22 cellular contexts compared by ENCODE assay signal in the genomic region with DNA sequence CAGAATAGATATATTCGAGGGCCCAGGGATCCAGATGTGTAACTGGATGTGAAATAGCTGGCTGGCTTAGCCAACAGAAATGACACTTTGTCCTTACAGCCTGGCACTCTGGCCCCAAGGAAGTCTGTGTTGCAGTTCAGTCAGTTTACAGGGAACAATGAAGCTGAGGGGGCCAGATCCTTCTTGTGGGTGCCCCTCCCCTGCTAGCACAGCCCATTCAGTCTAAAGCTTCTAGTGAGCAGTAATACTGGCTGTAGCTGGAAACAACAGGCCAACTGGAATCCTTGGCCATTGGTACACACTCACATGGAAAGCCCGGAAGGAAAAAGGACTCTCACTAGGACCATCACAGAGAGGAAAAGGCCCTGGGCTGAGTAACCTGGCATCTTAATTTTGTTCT. TPM values are rescaled to one million over a fixed set of nuclear protein-coding genes. Genes with fewer than 3 reads are reported as not detected.
"Had no signal": no experiment of that assay in that cellular context is flagged by ENCODE, and none has a peak within 500 bp of the region (broad histone marks: within the 10 kb centered on the region; RNA-seq: fewer than 3 reads in every experiment).

No MANE protein-coding gene starts in this region.

- H3K27me3 ChIP-seq: foreskin keratinocyte, upper lobe of right lung had no signal

- H3K27ac ChIP-seq: foreskin keratinocyte, skin epidermis, upper lobe of right lung had no signal

- H3K4me1 Mint-ChIP-seq: memory B cell had no signal

- H3K4me3 ChIP-seq: mucosa of descending colon, skin epidermis, upper lobe of right lung had no signal

- H3K36me3 ChIP-seq: upper lobe of right lung had no signal

- DNase-seq: activated CD4-positive, alpha-beta T cell treated with anti-CD3 and anti-CD28 coated beads for 4 hours; effector memory CD8-positive, alpha-beta T cell; foreskin keratinocyte; glutamatergic neuron; kidney glomerular epithelial cell; left ventricle myocardium superior; mucosa of descending colon; naive thymus-derived CD8-positive, alpha-beta T cell; occipital lobe; right cardiac atrium; stimulated activated CD4-positive, alpha-beta T cell treated with anti-CD3 and anti-CD28 coated beads, Interleukin-4, amount 100 ng/mL, for 4 hours; stimulated activated CD8-positive, alpha-beta memory T cell treated with anti-CD3 and anti-CD28 coated beads, Interleukin-4, amount 100 ng/mL, for 48 hours; stimulated activated naive CD8-positive, alpha-beta T cell treated with anti-CD3 and anti-CD28 coated beads, Interleukin-15, Interleukin-2, amounts not matched to agents 100 U/mL and 50 U/mL, for 24 hours; upper lobe of right lung had no signal

- H3K4me1 ChIP-seq: foreskin keratinocyte, upper lobe of right lung had no signal

- H3K36me3 Mint-ChIP-seq: naive thymus-derived CD8-positive, alpha-beta T cell had no signal

- H3K9me3 Mint-ChIP-seq: dendritic cell treated with granulocyte-macrophage colony-stimulating factor and Interleukin-4, amounts not matched to agents 40 ng/mL and 50 ng/mL, for 4 days; effector memory CD8-positive, alpha-beta T cell had no signal

- H3K4me3 Mint-ChIP-seq: dendritic cell treated with granulocyte-macrophage colony-stimulating factor and Interleukin-4, amounts not matched to agents 40 ng/mL and 50 ng/mL, for 4 days; memory B cell had no signal

- H3K9me3 ChIP-seq: mucosa of descending colon, upper lobe of right lung had no signal

- H3K27me3 Mint-ChIP-seq: dendritic cell treated with granulocyte-macrophage colony-stimulating factor and Interleukin-4, amounts not matched to agents 40 ng/mL and 50 ng/mL, for 4 days; effector memory CD8-positive, alpha-beta T cell; memory B cell; naive thymus-derived CD8-positive, alpha-beta T cell; progenitor cell of endocrine pancreas had no signal

- H3K27ac Mint-ChIP-seq: dendritic cell treated with granulocyte-macrophage colony-stimulating factor and Interleukin-4, amounts not matched to agents 40 ng/mL and 50 ng/mL, for 4 days; memory B cell; progenitor cell of endocrine pancreas had no signal

RNA-seq across cellular contexts. Expression of gene CD40LG, which starts 22.7 kb away (rescaled TPM):
- total RNA-seq: astrocyte, bronchial epithelial cell, cerebellum, foreskin keratinocyte, occipital lobe, progenitor cell of endocrine pancreas, temporal lobe had no signal
- polyA plus RNA-seq: foreskin keratinocyte, right cardiac atrium had no signal
